In genomic region chr5:135890867-135891266, GRCh38 we compare ENCODE assay signal across 10 cellular contexts. TPM values are rescaled to one million over a fixed set of nuclear protein-coding genes. Genes with fewer than 3 reads are reported as not detected.
DNase-seq lines count a peak whose midpoint lies in the region; ATAC-seq, FAIRE-seq and TF ChIP-seq lines count a peak whose summit lies in the region.
"Had no signal": no experiment of that assay in that cellular context is flagged by ENCODE, and none has a peak within 500 bp of the region (broad histone marks: within the 10 kb centered on the region; RNA-seq: fewer than 3 reads in every experiment).

No MANE protein-coding gene starts in this region.

- no peaks in the 10 kb centered on the region for H3K9me3 Mint-ChIP-seq in activated naive CD8-positive, alpha-beta T cell treated with anti-CD3 and anti-CD28 coated beads for 36 hours

- peaks cover 15% of the 10 kb centered on the region for H3K4me1 Mint-ChIP-seq in activated naive CD8-positive, alpha-beta T cell treated with anti-CD3 and anti-CD28 coated beads for 36 hours

- H3K27ac Mint-ChIP-seq in activated naive CD8-positive, alpha-beta T cell treated with anti-CD3 and anti-CD28 coated beads for 36 hours: no peak overlapping the region

- no peak for TF ChIP-seq POLR2A in H54 (IDR thresholded peaks at IDR 0.05; ENCODE audit: low read depth, low read length)

- FAIRE-seq in H54 (lab: Jason Lieb, UNC): no peak
- FAIRE-seq in frontal cortex (lab: Jason Lieb, UNC): no peak
- FAIRE-seq: endometrium had no signal

- DNase-seq in activated naive CD8-positive, alpha-beta T cell treated with anti-CD3 and anti-CD28 coated beads for 36 hours: peak; percentile 36
- no peak for DNase-seq in H54 (ENCODE audit: insufficient read length, low spot score)
- no peak for DNase-seq in NCI-H2171 (lab: John Stamatoyannopoulos, UW)
- no peak for DNase-seq in hippocampal formation (lab: John Stamatoyannopoulos, UW)
- DNase-seq in frontal cortex (ENCODE audit: low spot score in 2 of 2): no peak
- DNase-seq: upper lobe of right lung had no signal

- peaks cover 15% of the 10 kb centered on the region for H3K27me3 Mint-ChIP-seq in activated naive CD8-positive, alpha-beta T cell treated with anti-CD3 and anti-CD28 coated beads for 36 hours

- H3K36me3 Mint-ChIP-seq in activated naive CD8-positive, alpha-beta T cell treated with anti-CD3 and anti-CD28 coated beads for 36 hours: no peaks in the 10 kb centered on the region

- ATAC-seq in GM18502 (IDR thresholded peaks at IDR 0.05; ENCODE audit: poor library complexity, unreplicated experiment) (peak; percentile 68), GM19438 (IDR thresholded peaks at IDR 0.05; ENCODE audit: low read depth, unreplicated experiment) (peak; percentile 52), HG03432 (IDR thresholded peaks at IDR 0.05; ENCODE audit: unreplicated experiment) (peak; percentile 87)

- H3K4me3 Mint-ChIP-seq in activated naive CD8-positive, alpha-beta T cell treated with anti-CD3 and anti-CD28 coated beads for 36 hours: no peak overlapping the region

RNA-seq across cellular contexts. Expression of gene IL9, which starts 4.8 kb away (rescaled TPM):
- not detected for total RNA-seq in activated naive CD8-positive, alpha-beta T cell treated with anti-CD3 and anti-CD28 coated beads for 36 hours
- not detected for total RNA-seq in frontal cortex
- total RNA-seq: upper lobe of right lung had no signal

RNA-seq across cellular contexts. Expression of gene SLC25A48, which starts 56.4 kb away (rescaled TPM):
- total RNA-seq in activated naive CD8-positive, alpha-beta T cell treated with anti-CD3 and anti-CD28 coated beads for 36 hours: not detected
- 1.2 TPM for total RNA-seq in frontal cortex
- total RNA-seq: upper lobe of right lung had no signal
